ENCODE assay signal across 8 cellular contexts in the genomic region with DNA sequence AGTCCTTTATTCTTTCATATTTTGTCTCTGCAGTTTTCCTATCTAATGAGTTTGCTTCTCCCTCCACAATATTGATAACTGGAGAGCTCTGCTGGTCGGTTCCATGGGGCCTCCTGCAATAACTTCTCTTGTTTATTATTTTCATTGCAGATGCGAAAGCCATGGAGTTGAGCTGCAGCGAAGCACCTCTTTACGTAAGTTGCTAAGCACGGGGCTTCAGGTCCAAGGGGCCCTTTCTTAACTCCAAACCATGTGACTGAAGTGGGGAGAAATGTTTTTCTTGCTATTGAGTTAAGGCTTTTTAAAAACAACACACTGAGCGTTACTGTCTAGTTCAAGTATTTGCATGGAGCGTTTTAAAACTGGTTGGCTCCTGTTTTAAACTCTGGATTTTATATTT. TPM values are rescaled to one million over a fixed set of nuclear protein-coding genes. Genes with fewer than 3 reads are reported as not detected.
"Had no signal": no experiment of that assay in that cellular context is flagged by ENCODE, and none has a peak within 500 bp of the region (broad histone marks: within the 10 kb centered on the region; RNA-seq: fewer than 3 reads in every experiment).

No MANE protein-coding gene starts in this region.

- H3K4me1 Mint-ChIP-seq: IgD-negative memory B cell had no signal

- H3K36me3 Mint-ChIP-seq: IgD-negative memory B cell had no signal

- H3K9me3 Mint-ChIP-seq: IgD-negative memory B cell had no signal

- H3K4me3 ChIP-seq: K562 had no signal

- H3K4me3 Mint-ChIP-seq: IgD-negative memory B cell had no signal

- ATAC-seq: HepG2, K562 had no signal

- FAIRE-seq: HepG2, HTR-8/SVneo, K562 had no signal

- H3K27ac Mint-ChIP-seq: IgD-negative memory B cell had no signal

- H3K27ac ChIP-seq: HL-60 had no signal

- DNase-seq: IMR-90, KBM-7, KG1 had no signal

RNA-seq across cellular contexts. Expression of a gene that starts 58.7 kb away (rescaled TPM):
- polyA plus RNA-seq: IgD-negative memory B cell, K562 had no signal
